14 cellular contexts compared by ENCODE assay signal in genomic region chr10:7388602-7389001, GRCh38. TPM values are rescaled to one million over a fixed set of nuclear protein-coding genes. Genes with fewer than 3 reads are reported as not detected.
DNase-seq lines count a peak whose midpoint lies in the region; ATAC-seq lines count a peak whose summit lies in the region.
"Had no signal": no experiment of that assay in that cellular context is flagged by ENCODE, and none has a peak within 500 bp of the region (broad histone marks: within the 10 kb centered on the region; RNA-seq: fewer than 3 reads in every experiment).

No MANE protein-coding gene starts in this region.

- peaks cover 71% of the 10 kb centered on the region for H4K20me1 ChIP-seq in Karpas-422 (ENCODE audit: insufficient read depth, low read depth, low read length)

- H3K27ac ChIP-seq in Karpas-422 (ENCODE audit: low read length), result peak overlapping the region; percentile 55
- H3K27ac ChIP-seq: ascending aorta had no signal

- H3K4me2 ChIP-seq in Karpas-422 (ENCODE audit: low read depth, low read length, poor library complexity, severe bottlenecking), result no peak overlapping the region

- CTCF ChIA-PET in activated CD4-positive, alpha-beta T cell treated with anti-CD3 and anti-CD28 coated beads for 36 hours (lab: Charles Lee), result interaction anchor here (0.7 kb wide), 1 partner anchor 157 kb away, joined by 3 read pairs; no protein-coding TSS in a partner anchor

- peaks cover 98% of the 10 kb centered on the region for H3K79me2 ChIP-seq in Karpas-422 (ENCODE audit: low read length)

- H3K36me3 Mint-ChIP-seq in activated CD4-positive, alpha-beta T cell treated with anti-CD3 and anti-CD28 coated beads for 36 hours (ENCODE audit: low read depth), result peaks cover 4% of the 10 kb centered on the region
- peaks cover 15% of the 10 kb centered on the region for H3K36me3 Mint-ChIP-seq in activated T-helper 1 cell treated with anti-CD3 and anti-CD28 coated beads, Interleukin-12 subunit alpha, Interleukin-12 subunit beta, Interleukin-2, Interleukin-4 antibody, amounts not matched to agents 30 ng/mL and 10 ng/mL and 1 ng/mL, durations not matched to agents 14 hours and 24 hours and 36 hours (ENCODE audit: low read depth)
- peaks cover 0 to 8% (median 3%) of the 10 kb centered on the region in 3 donors for H3K36me3 Mint-ChIP-seq in naive thymus-derived CD8-positive, alpha-beta T cell

- H3K4me1 ChIP-seq in Karpas-422 (ENCODE audit: low read length), result peaks cover 48% of the 10 kb centered on the region
- H3K4me1 ChIP-seq: ascending aorta had no signal

- peak overlapping the region; percentile 22 for H3K4me3 Mint-ChIP-seq in activated CD4-positive, alpha-beta T cell treated with anti-CD3 and anti-CD28 coated beads for 36 hours
- peak overlapping the region; percentile 66 for H3K4me3 Mint-ChIP-seq in activated T-helper 1 cell treated with anti-CD3 and anti-CD28 coated beads, Interleukin-12 subunit alpha, Interleukin-12 subunit beta, Interleukin-2, Interleukin-4 antibody, amounts not matched to agents 30 ng/mL and 10 ng/mL and 1 ng/mL, durations not matched to agents 14 hours and 24 hours and 36 hours
- H3K4me3 Mint-ChIP-seq in naive thymus-derived CD8-positive, alpha-beta T cell, result peak overlapping the region; percentile 40 to 89 (median 80)

- H3K27me3 Mint-ChIP-seq in activated CD4-positive, alpha-beta T cell treated with anti-CD3 and anti-CD28 coated beads for 36 hours, result no peaks in the 10 kb centered on the region
- no peaks in the 10 kb centered on the region for H3K27me3 Mint-ChIP-seq in activated T-helper 1 cell treated with anti-CD3 and anti-CD28 coated beads, Interleukin-12 subunit alpha, Interleukin-12 subunit beta, Interleukin-2, Interleukin-4 antibody, amounts not matched to agents 30 ng/mL and 10 ng/mL and 1 ng/mL, durations not matched to agents 14 hours and 24 hours and 36 hours (ENCODE audit: insufficient read depth)
- no peaks in the 10 kb centered on the region for H3K27me3 Mint-ChIP-seq in naive thymus-derived CD8-positive, alpha-beta T cell

- no peak overlapping the region for H2AFZ ChIP-seq in Karpas-422 (ENCODE audit: low read length)

- no peaks in the 10 kb centered on the region for H3K9me3 ChIP-seq in Karpas-422 (ENCODE audit: low read length)
- H3K9me3 ChIP-seq: ascending aorta had no signal

- peak overlapping the region; percentile 89 for H3K27ac Mint-ChIP-seq in activated CD4-positive, alpha-beta T cell treated with anti-CD3 and anti-CD28 coated beads for 36 hours
- peak overlapping the region; percentile 95 for H3K27ac Mint-ChIP-seq in activated T-helper 1 cell treated with anti-CD3 and anti-CD28 coated beads, Interleukin-12 subunit alpha, Interleukin-12 subunit beta, Interleukin-2, Interleukin-4 antibody, amounts not matched to agents 30 ng/mL and 10 ng/mL and 1 ng/mL, durations not matched to agents 14 hours and 24 hours and 36 hours
- peak overlapping the region; percentile 88 to 96 (median 93) for H3K27ac Mint-ChIP-seq in naive thymus-derived CD8-positive, alpha-beta T cell

- DNase-seq in activated CD4-positive, alpha-beta T cell treated with anti-CD3 and anti-CD28 coated beads for 36 hours, result peak; percentile 50
- no peak for DNase-seq in activated CD4-positive, alpha-beta T cell treated with anti-CD3 and anti-CD28 coated beads, Interleukin-2, amount 50 U/mL, for 48 hours
- no peak for DNase-seq in Karpas-422
- DNase-seq in activated T-helper 1 cell treated with anti-CD3 and anti-CD28 coated beads, Interleukin-12 subunit alpha, Interleukin-12 subunit beta, Interleukin-2, Interleukin-4 antibody, amounts not matched to agents 30 ng/mL and 10 ng/mL and 1 ng/mL, durations not matched to agents 14 hours and 24 hours and 36 hours (ENCODE audit: low spot score), result peak; percentile 19
- DNase-seq in naive thymus-derived CD8-positive, alpha-beta T cell, result peak in 5 of 10 donors; percentile 17 to 66 (median 47)
- no peak for DNase-seq in cerebellum (ENCODE audit: low spot score)
- DNase-seq in kidney glomerular epithelial cell (lab: John Stamatoyannopoulos, UW), result no peak
- DNase-seq: NCI-H1417, NCI-H510A, nucleus accumbens had no signal

- peak; percentile 83 for ATAC-seq in activated CD4-positive, alpha-beta T cell treated with anti-CD3 and anti-CD28 coated beads for 36 hours
- ATAC-seq in naive thymus-derived CD8-positive, alpha-beta T cell, result peak; percentile 82 to 90
- ATAC-seq in HG03378 (IDR thresholded peaks at IDR 0.05; ENCODE audit: unreplicated experiment), result no peak
- ATAC-seq: Panc1 had no signal

- intact Hi-C loops in activated CD4-positive, alpha-beta T cell treated with anti-CD3 and anti-CD28 coated beads for 36 hours (cut with DNase I, micrococcal nuclease), result no loop called here
- intact Hi-C loops in activated T-helper 1 cell treated with anti-CD3 and anti-CD28 coated beads, Interleukin-12 subunit alpha, Interleukin-12 subunit beta, Interleukin-2, Interleukin-4 antibody, amounts not matched to agents 30 ng/mL and 10 ng/mL and 1 ng/mL, durations not matched to agents 14 hours and 24 hours and 36 hours (cut with micrococcal nuclease), result loop anchor here (2.0 kb wide), 1 partner anchor 20 kb away; no protein-coding TSS in a partner anchor

- no peak overlapping the region for H3K9ac ChIP-seq in Karpas-422 (ENCODE audit: low read length)

- H3K9me3 Mint-ChIP-seq in activated CD4-positive, alpha-beta T cell treated with anti-CD3 and anti-CD28 coated beads for 36 hours (ENCODE audit: low read depth), result no peaks in the 10 kb centered on the region
- no peaks in the 10 kb centered on the region for H3K9me3 Mint-ChIP-seq in activated T-helper 1 cell treated with anti-CD3 and anti-CD28 coated beads, Interleukin-12 subunit alpha, Interleukin-12 subunit beta, Interleukin-2, Interleukin-4 antibody, amounts not matched to agents 30 ng/mL and 10 ng/mL and 1 ng/mL, durations not matched to agents 14 hours and 24 hours and 36 hours
- H3K9me3 Mint-ChIP-seq in naive thymus-derived CD8-positive, alpha-beta T cell, result no peaks in the 10 kb centered on the region

- H3K27me3 ChIP-seq in Karpas-422 (ENCODE audit: low read length), result no peaks in the 10 kb centered on the region
- H3K27me3 ChIP-seq: ascending aorta had no signal

- no peak overlapping the region for H3K4me3 ChIP-seq in Karpas-422 (ENCODE audit: low read length)
- H3K4me3 ChIP-seq: ascending aorta, lung had no signal

- POLR2A ChIA-PET in activated CD4-positive, alpha-beta T cell treated with anti-CD3 and anti-CD28 coated beads for 36 hours (lab: Charles Lee), result interaction anchor here (1.0 kb wide), 1 partner anchor 20 kb away, joined by 4 read pairs; no protein-coding TSS in a partner anchor
- POLR2A ChIA-PET in naive thymus-derived CD8-positive, alpha-beta T cell (lab: Charles Lee), result interaction anchor here (0.6 kb wide), 1 partner anchor 452 kb away, joined by 4 read pairs; no protein-coding TSS in a partner anchor

- peaks cover 59% of the 10 kb centered on the region for H3K4me1 Mint-ChIP-seq in activated CD4-positive, alpha-beta T cell treated with anti-CD3 and anti-CD28 coated beads for 36 hours
- H3K4me1 Mint-ChIP-seq in activated T-helper 1 cell treated with anti-CD3 and anti-CD28 coated beads, Interleukin-12 subunit alpha, Interleukin-12 subunit beta, Interleukin-2, Interleukin-4 antibody, amounts not matched to agents 30 ng/mL and 10 ng/mL and 1 ng/mL, durations not matched to agents 14 hours and 24 hours and 36 hours (ENCODE audit: low read depth), result peaks cover 48% of the 10 kb centered on the region
- peaks cover 29 to 83% (median 81%) of the 10 kb centered on the region in 4 donors for H3K4me1 Mint-ChIP-seq in naive thymus-derived CD8-positive, alpha-beta T cell

- no peaks in the 10 kb centered on the region for H3K9me2 ChIP-seq in Karpas-422 (replicated peaks; ENCODE audit: insufficient read depth, low read length)

- H3K36me3 ChIP-seq in Karpas-422 (ENCODE audit: insufficient read depth, low read length), result peaks cover 22% of the 10 kb centered on the region; the same call in 1 of the 2 replicates
- H3K36me3 ChIP-seq: ascending aorta had no signal

RNA-seq across cellular contexts. Expression of gene SFMBT2, which starts 22.2 kb away (rescaled TPM):
- total RNA-seq in activated CD4-positive, alpha-beta T cell treated with anti-CD3 and anti-CD28 coated beads for 36 hours, result 10 to 100 TPM; 17.6 to 18.0 TPM
- total RNA-seq in Karpas-422 (2014; rRNA removed; shearing (Covaris generic); ENCODE audit: low replicate concordance), result 28.8 and 41.5 TPM in 2 replicates
- total RNA-seq in activated T-helper 1 cell treated with anti-CD3 and anti-CD28 coated beads, Interleukin-12 subunit alpha, Interleukin-12 subunit beta, Interleukin-2, Interleukin-4 antibody, amounts not matched to agents 30 ng/mL and 10 ng/mL and 1 ng/mL, durations not matched to agents 14 hours and 24 hours and 36 hours, result 38.3 and 39.1 TPM in 2 replicates
- 10 to 100 TPM; 30.1 to 31.8 TPM for total RNA-seq in naive thymus-derived CD8-positive, alpha-beta T cell
- 1 to 10 TPM; 2.2 to 6.7 (median 4.8) TPM for polyA plus RNA-seq in naive thymus-derived CD8-positive, alpha-beta T cell
- 51.0 TPM for total RNA-seq in cerebellum

Comparison
In these comparisons a context has a peak if more than half of its experiments do, and no peak if none do; other contexts are left out.
1. DNase-seq: peak in activated CD4-positive, alpha-beta T cell treated with anti-CD3 and anti-CD28 coated beads for 36 hours (single experiment) and activated T-helper 1 cell treated with anti-CD3 and anti-CD28 coated beads, Interleukin-12 subunit alpha, Interleukin-12 subunit beta, Interleukin-2, Interleukin-4 antibody, amounts not matched to agents 30 ng/mL and 10 ng/mL and 1 ng/mL, durations not matched to agents 14 hours and 24 hours and 36 hours (single experiment); none in activated CD4-positive, alpha-beta T cell treated with anti-CD3 and anti-CD28 coated beads, Interleukin-2, amount 50 U/mL, for 48 hours (0 of 2), Karpas-422 (single experiment), cerebellum (single experiment) and kidney glomerular epithelial cell (single experiment).
2. H3K4me3 Mint-ChIP-seq: peak in every context shown above with its lines; median percentile 80 in naive thymus-derived CD8-positive, alpha-beta T cell; 66 in activated T-helper 1 cell treated with anti-CD3 and anti-CD28 coated beads, Interleukin-12 subunit alpha, Interleukin-12 subunit beta, Interleukin-2, Interleukin-4 antibody, amounts not matched to agents 30 ng/mL and 10 ng/mL and 1 ng/mL, durations not matched to agents 14 hours and 24 hours and 36 hours; 22 in activated CD4-positive, alpha-beta T cell treated with anti-CD3 and anti-CD28 coated beads for 36 hours.
3. Peak in every context shown above with its lines, with median percentiles within 50 percentile points of each other: H3K27ac Mint-ChIP-seq.